Comparison of ENCODE assay signal across 8 cellular contexts in the genomic region with DNA sequence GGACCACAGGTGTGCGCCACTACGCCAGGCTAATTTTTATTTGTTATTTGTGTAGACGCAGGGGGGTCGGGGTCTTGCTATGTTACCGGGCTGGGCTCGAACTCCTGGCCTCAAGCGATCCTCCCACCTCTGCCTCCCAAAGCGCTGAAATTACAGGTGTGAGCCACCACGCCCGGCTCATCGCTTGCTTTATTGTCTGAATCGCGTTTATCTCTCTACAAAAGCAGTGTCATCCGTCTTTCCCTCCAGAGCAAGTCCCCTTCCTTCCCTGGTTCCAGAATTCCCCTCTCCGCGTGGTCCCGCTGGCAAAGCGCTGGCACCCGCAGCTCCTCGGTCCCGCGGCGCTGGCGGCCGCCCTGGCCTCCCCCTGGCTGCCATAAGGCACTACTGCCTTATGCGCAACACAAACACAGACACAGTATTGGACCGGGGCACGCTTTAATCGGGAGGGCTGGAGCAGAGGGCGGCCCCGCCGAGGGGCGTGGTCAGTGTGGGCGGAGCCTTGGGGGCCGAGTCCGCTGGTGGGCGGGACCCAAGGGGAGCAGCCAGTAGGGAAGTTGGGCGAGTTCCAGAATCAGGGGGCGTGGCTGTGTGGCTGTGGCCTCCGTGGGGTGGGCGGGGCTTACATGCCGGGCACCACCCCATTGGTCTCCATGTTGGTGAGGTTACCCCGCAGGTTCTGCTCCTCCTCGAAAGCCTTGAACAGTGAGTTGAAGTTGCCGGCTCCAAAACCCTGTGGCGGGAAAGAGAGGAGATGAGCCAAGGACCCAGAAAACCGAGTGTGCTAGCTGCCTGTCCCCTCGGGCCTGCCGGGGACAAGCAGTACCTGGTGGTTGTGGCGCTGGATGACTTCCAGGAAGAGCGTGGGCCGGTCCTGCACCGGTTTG. TPM values are rescaled to one million over a fixed set of nuclear protein-coding genes. Genes with fewer than 3 reads are reported as not detected.
DNase-seq lines count a peak whose midpoint lies in the region; ATAC-seq, FAIRE-seq and TF ChIP-seq lines count a peak whose summit lies in the region.

No MANE protein-coding gene starts in this region.

- no peaks in the 10 kb centered on the region for H3K36me3 Mint-ChIP-seq in astrocyte (ENCODE audit: low read depth, unreplicated experiment)

- H3K27ac Mint-ChIP-seq in astrocyte (ENCODE audit: unreplicated experiment), result peak overlapping the region; percentile 88

- peak; percentile 89 for ATAC-seq in HG02870 (IDR thresholded peaks at IDR 0.05; ENCODE audit: unreplicated experiment)

- H3K36me3 ChIP-seq in astrocyte (ENCODE audit: insufficient read depth, low read length) (no peaks in the 10 kb centered on the region), WERI-Rb-1 (no peaks in the 10 kb centered on the region)

- no peak overlapping the region for H3K27ac ChIP-seq in astrocyte (ENCODE audit: low read depth, low read length)
- no peak overlapping the region for H3K27ac ChIP-seq in WERI-Rb-1

- no peaks in the 10 kb centered on the region for H3K79me2 ChIP-seq in astrocyte (ENCODE audit: insufficient read depth, low read length)

- H3K9ac ChIP-seq in astrocyte (ENCODE audit: low read length), result peak overlapping the region; percentile 70

- H3K27me3 ChIP-seq in astrocyte (ENCODE audit: insufficient read depth, low read length) (no peaks in the 10 kb centered on the region), WERI-Rb-1 (ENCODE audit: insufficient read depth, low read depth, severe bottlenecking) (no peaks in the 10 kb centered on the region)

- no peaks in the 10 kb centered on the region for H3K9me3 ChIP-seq in astrocyte (ENCODE audit: insufficient read depth, low read depth, low read length)
- no peaks in the 10 kb centered on the region for H3K9me3 ChIP-seq in WERI-Rb-1 (ENCODE audit: severe bottlenecking)

- peak overlapping the region; percentile 96 for H3K4me2 ChIP-seq in astrocyte (ENCODE audit: low read length)

- no peak for FAIRE-seq in astrocyte (lab: Jason Lieb, UNC)

- peaks cover 4% of the 10 kb centered on the region for H3K27me3 Mint-ChIP-seq in astrocyte (ENCODE audit: low read depth, unreplicated experiment)

- H4K20me1 ChIP-seq in astrocyte (ENCODE audit: insufficient read depth, low read length), result no peaks in the 10 kb centered on the region

- H3K4me1 Mint-ChIP-seq in astrocyte (ENCODE audit: low read depth, unreplicated experiment), result no peaks in the 10 kb centered on the region

- no peaks in the 10 kb centered on the region for H3K9me3 Mint-ChIP-seq in astrocyte (ENCODE audit: unreplicated experiment)

- H3K4me3 Mint-ChIP-seq in astrocyte (ENCODE audit: unreplicated experiment), result peak overlapping the region; percentile 94

- in situ Hi-C loops in GM13976 (cut with MboI; ENCODE audit: low sequenced_read_pairs, unreplicated experiment), result no loop called here

- peak overlapping the region; percentile 96 for H2AFZ ChIP-seq in astrocyte (ENCODE audit: low read depth, low read length)

- DNase-seq in GM13976 (ENCODE audit: low spot score) (peak; percentile 100), NCI-H1694 treated with DMSO at 0.1 percent for 48 hours (lab: John Stamatoyannopoulos, UW) (peak; percentile 84), T-helper 2 cell (peak; percentile 97 to 100 (median 99)), astrocyte (ENCODE audit: low read depth) (peak; percentile 86), hepatic stellate cell (ENCODE audit: low spot score) (peak; percentile 99), renal cortical epithelial cell (ENCODE audit: low read depth) (peak; percentile 80), WERI-Rb-1 (no peak)

- TF ChIP-seq CTCF in GM13976 (IDR thresholded peaks at IDR 0.05; ENCODE audit: borderline replicate concordance, control extremely low read depth, extremely low read depth, insufficient read depth, missing control alignments), result no peak
- no peak for TF ChIP-seq CTCF in astrocyte (IDR thresholded peaks at IDR 0.05; ENCODE audit: insufficient read depth, low read depth, low read length)
- no peak for TF ChIP-seq CTCF in WERI-Rb-1 (IDR thresholded peaks at IDR 0.05; ENCODE audit: low read depth, low read length)

- H3K4me3 ChIP-seq in astrocyte (ENCODE audit: insufficient read depth, low read depth, low read length) (peak overlapping the region; percentile 73), WERI-Rb-1 (ENCODE audit: low read depth, low read length) (no peak overlapping the region)

- peaks cover 9% of the 10 kb centered on the region for H3K4me1 ChIP-seq in astrocyte (ENCODE audit: insufficient read depth, low read length)

RNA-seq across cellular contexts. Expression of a gene that starts 19.3 kb away (rescaled TPM):
- total RNA-seq in astrocyte (not detected in 2 replicates), renal cortical epithelial cell (2.1 TPM in 2 replicates)

RNA-seq across cellular contexts. Expression of a gene that starts 35.5 kb away (rescaled TPM):
- total RNA-seq in astrocyte (20.9 and 24.0 TPM in 2 replicates), renal cortical epithelial cell (1.6 and 11.9 TPM in 2 replicates)

RNA-seq across cellular contexts. Expression of a gene that starts 45.9 kb away (rescaled TPM):
- total RNA-seq in astrocyte, result 28.0 and 31.9 TPM in 2 replicates
- 47.3 and 82.0 TPM in 2 replicates for total RNA-seq in renal cortical epithelial cell

RNA-seq across cellular contexts. Expression of a gene that starts 49.2 kb away (rescaled TPM):
- total RNA-seq in astrocyte (59.0 and 63.4 TPM in 2 replicates), renal cortical epithelial cell (62.3 and 132 TPM in 2 replicates)
